Comparison of ENCODE assay signal across 1 cellular context in the genomic region with DNA sequence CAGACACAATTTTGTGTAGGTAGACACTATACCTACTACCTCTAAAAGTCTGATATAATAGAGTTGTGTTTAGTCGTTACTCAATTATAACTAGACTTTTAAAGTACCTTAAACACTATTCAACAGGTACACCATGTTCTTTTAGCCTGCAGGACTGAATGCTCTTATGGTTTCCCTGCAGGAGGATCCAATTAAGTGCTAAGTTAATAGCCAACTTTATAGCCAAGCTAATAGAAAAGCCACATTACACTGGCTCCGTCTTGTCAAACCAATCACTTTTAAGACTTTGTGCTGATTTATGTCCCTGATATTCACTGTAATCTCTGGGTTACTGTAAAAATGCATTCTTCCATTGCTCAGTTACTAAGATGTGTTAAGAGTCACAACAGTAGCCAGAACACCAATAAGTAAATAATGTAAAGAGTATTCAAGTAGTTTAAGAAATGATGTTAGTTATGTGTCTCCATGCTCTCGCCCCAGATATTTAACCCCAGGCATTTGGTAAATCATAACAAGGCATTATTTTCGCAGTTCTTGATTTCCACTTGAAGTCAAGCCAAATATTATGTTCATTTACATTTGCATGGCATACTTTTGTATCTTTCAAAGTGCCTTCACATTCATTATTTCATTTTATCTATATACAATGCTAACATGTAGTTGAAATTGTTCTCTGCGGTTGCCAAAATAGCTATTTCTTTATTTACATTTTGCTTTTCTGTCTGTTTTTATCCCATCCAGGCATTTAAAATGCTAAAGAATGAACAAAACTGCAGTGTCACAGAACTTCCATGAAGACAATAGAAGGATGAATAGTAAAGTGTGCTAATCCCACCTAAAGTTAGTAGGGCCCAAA.
TF ChIP-seq lines count a peak whose summit lies in the region.

No MANE protein-coding gene starts in this region.

TF ChIP-seq in A549, 52 proteins besides CTCF, POLR2A, EP300 and RAD21 (continued from another document):
- TF ChIP-seq SMC3 (IDR thresholded peaks at IDR 0.05) = no peak
